13 cellular contexts compared by ENCODE assay signal in the genomic region with DNA sequence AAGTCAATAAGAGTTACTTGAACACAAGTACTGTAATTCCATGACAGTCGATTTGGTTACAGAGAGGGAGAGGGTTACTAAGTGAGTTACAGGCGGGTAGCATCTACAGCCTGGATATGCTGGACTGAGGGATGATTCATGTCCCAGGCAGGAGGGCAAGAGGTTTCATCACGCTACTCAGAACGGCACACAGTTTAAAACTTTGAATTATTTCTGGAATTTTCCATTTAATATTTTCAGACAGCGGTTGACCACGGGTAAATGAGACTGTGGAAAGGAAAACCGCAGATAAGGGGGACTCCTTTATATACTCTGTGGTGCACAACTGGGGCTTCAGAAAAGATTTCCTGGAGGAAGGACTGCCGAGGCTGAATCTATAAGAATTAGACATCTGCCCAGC. TPM values are rescaled to one million over a fixed set of nuclear protein-coding genes. Genes with fewer than 3 reads are reported as not detected.
DNase-seq lines count a peak whose midpoint lies in the region; ATAC-seq and TF ChIP-seq lines count a peak whose summit lies in the region.
"Had no signal": no experiment of that assay in that cellular context is flagged by ENCODE, and none has a peak within 500 bp of the region (broad histone marks: within the 10 kb centered on the region; RNA-seq: fewer than 3 reads in every experiment).

No MANE protein-coding gene starts in this region.

- TF ChIP-seq CTCF in Panc1 (IDR thresholded peaks at IDR 0.05): no peak
- TF ChIP-seq CTCF in osteoblast (IDR thresholded peaks at IDR 0.05; ENCODE audit: extremely low read depth, low read depth, low read length): no peak
- TF ChIP-seq CTCF in neural progenitor cell (IDR thresholded peaks at IDR 0.05): no peak

- CTCF ChIA-PET in Panc1 (lab: Charles Lee): no interaction called here
- CTCF ChIA-PET in activated CD4-positive, alpha-beta T cell treated with anti-CD3 and anti-CD28 coated beads, Interleukin-2, amount 10 ng/mL, durations not matched to agents 7 days and 5 days (lab: Charles Lee): no interaction called here

- H3K27ac Mint-ChIP-seq in activated CD4-positive, alpha-beta T cell treated with anti-CD3 and anti-CD28 coated beads, Interleukin-2, amount 10 ng/mL, durations not matched to agents 7 days and 5 days: no peak overlapping the region
- H3K27ac Mint-ChIP-seq in neural progenitor cell: no peak overlapping the region

- in situ Hi-C loops in Panc1 (cut with HindIII; ENCODE audit: low pct_unique_long_range_greater_than_20kb, low sequenced_read_pairs): no loop called here

- H3K9me3 Mint-ChIP-seq in activated CD4-positive, alpha-beta T cell treated with anti-CD3 and anti-CD28 coated beads, Interleukin-2, amount 10 ng/mL, durations not matched to agents 7 days and 5 days: no peaks in the 10 kb centered on the region
- no peaks in the 10 kb centered on the region for H3K9me3 Mint-ChIP-seq in neural progenitor cell
- H3K9me3 Mint-ChIP-seq: CD8-positive, alpha-beta T cell had no signal

- no peak overlapping the region for H2AFZ ChIP-seq in osteoblast (ENCODE audit: low read length)
- H2AFZ ChIP-seq in neural progenitor cell (replicated peaks): no peak overlapping the region

- no peaks in the 10 kb centered on the region for H3K9me3 ChIP-seq in Panc1 (ENCODE audit: control insufficient read depth, insufficient read depth, low read depth, low read length)
- no peaks in the 10 kb centered on the region for H3K9me3 ChIP-seq in osteoblast (ENCODE audit: low read depth, low read length)
- H3K9me3 ChIP-seq in neural progenitor cell (ENCODE audit: low read depth): no peaks in the 10 kb centered on the region

- H3K36me3 ChIP-seq in Panc1 (ENCODE audit: control insufficient read depth, insufficient read depth, low read length) (no peaks in the 10 kb centered on the region), osteoblast (ENCODE audit: insufficient read depth, low read length) (peaks cover 3% of the 10 kb centered on the region), neural progenitor cell (no peaks in the 10 kb centered on the region)

- no peak overlapping the region for H3K4me3 ChIP-seq in Panc1 (ENCODE audit: low read depth in 2 of 2, low read length in 2 of 2)
- no peak overlapping the region for H3K4me3 ChIP-seq in osteoblast (ENCODE audit: insufficient read depth, low read length)
- no peak overlapping the region for H3K4me3 ChIP-seq in neural progenitor cell
- H3K4me3 ChIP-seq: dorsolateral prefrontal cortex, SK-N-MC had no signal

- peaks cover 4% of the 10 kb centered on the region for H3K79me2 ChIP-seq in osteoblast (ENCODE audit: insufficient read depth, low read length)
- no peaks in the 10 kb centered on the region for H3K79me2 ChIP-seq in neural progenitor cell (ENCODE audit: low read depth)

- ATAC-seq in Panc1 (no peak), GM18519 (IDR thresholded peaks at IDR 0.05; ENCODE audit: low FRiP score, unreplicated experiment) (no peak)
- ATAC-seq: CD8-positive, alpha-beta T cell had no signal

- POLR2A ChIA-PET in Panc1 (lab: Charles Lee): no interaction called here
- POLR2A ChIA-PET in activated CD4-positive, alpha-beta T cell treated with anti-CD3 and anti-CD28 coated beads, Interleukin-2, amount 10 ng/mL, durations not matched to agents 7 days and 5 days (lab: Charles Lee): no interaction called here

- DNase-seq in Daoy (ENCODE audit: low read depth): peak; percentile 83
- DNase-seq in Panc1 (ENCODE audit: low read depth, low spot score): no peak
- peak; percentile 81 for DNase-seq in dedifferentiated amniotic fluid mesenchymal stem cell (ENCODE audit: extremely low spot score)
- DNase-seq in osteoblast (ENCODE audit: insufficient read length, low spot score, missing footprints): peak; percentile 91
- no peak for DNase-seq in epidermal melanocyte (ENCODE audit: insufficient read length, low spot score)
- no peak for DNase-seq in activated CD4-positive, alpha-beta T cell treated with anti-CD3 and anti-CD28 coated beads, Interleukin-2, amount 10 ng/mL, durations not matched to agents 7 days and 5 days
- no peak for DNase-seq in neural progenitor cell (ENCODE audit: low spot score)
- DNase-seq: activated CD4-positive, CD25-positive, alpha-beta regulatory T cell; CD8-positive, alpha-beta T cell; dorsolateral prefrontal cortex; NK-92 treated with Interleukin-12 subunit alpha and Interleukin-12 subunit beta, amount 100 ng/mL, for 24 hours had no signal

- H3K27me3 Mint-ChIP-seq in activated CD4-positive, alpha-beta T cell treated with anti-CD3 and anti-CD28 coated beads, Interleukin-2, amount 10 ng/mL, durations not matched to agents 7 days and 5 days: no peaks in the 10 kb centered on the region
- H3K27me3 Mint-ChIP-seq in neural progenitor cell (ENCODE audit: insufficient read depth, low read depth): peaks cover 3% of the 10 kb centered on the region

- intact Hi-C loops in Panc1 (cut with micrococcal nuclease; ENCODE audit: unreplicated experiment): no loop called here

- H3K27ac ChIP-seq in Panc1 (ENCODE audit: low read length) (no peak overlapping the region), osteoblast (ENCODE audit: low read depth, low read length) (peak overlapping the region; percentile 70), neural progenitor cell (no peak overlapping the region)
- H3K27ac ChIP-seq: dorsolateral prefrontal cortex, SK-N-MC had no signal

- peaks cover 5% of the 10 kb centered on the region for H3K36me3 Mint-ChIP-seq in activated CD4-positive, alpha-beta T cell treated with anti-CD3 and anti-CD28 coated beads, Interleukin-2, amount 10 ng/mL, durations not matched to agents 7 days and 5 days (ENCODE audit: low read depth)
- no peaks in the 10 kb centered on the region for H3K36me3 Mint-ChIP-seq in neural progenitor cell
- H3K36me3 Mint-ChIP-seq: CD8-positive, alpha-beta T cell had no signal

- TSS peak; percentile 8 for BruUV-seq in Panc1 (replicated peaks; lab: Mats Ljungman, UMichigan)

- no peak overlapping the region for H3K9ac ChIP-seq in neural progenitor cell

- H3K4me1 Mint-ChIP-seq in activated CD4-positive, alpha-beta T cell treated with anti-CD3 and anti-CD28 coated beads, Interleukin-2, amount 10 ng/mL, durations not matched to agents 7 days and 5 days: peaks cover 47% of the 10 kb centered on the region
- peaks cover 43% of the 10 kb centered on the region for H3K4me1 Mint-ChIP-seq in neural progenitor cell

- H3K4me2 ChIP-seq in osteoblast (ENCODE audit: insufficient read depth, low read length) (peak overlapping the region; percentile 66), neural progenitor cell (no peak overlapping the region)

- H3K4me1 ChIP-seq in Panc1 (ENCODE audit: control insufficient read depth, insufficient read depth, low read length) (no peaks in the 10 kb centered on the region), osteoblast (ENCODE audit: insufficient read depth, low read length) (peaks cover 21% of the 10 kb centered on the region), neural progenitor cell (peaks cover 30% of the 10 kb centered on the region)

- H3F3A ChIP-seq in neural progenitor cell (ENCODE audit: low read depth): peaks cover 6% of the 10 kb centered on the region

- no peak overlapping the region for H3K4me3 Mint-ChIP-seq in activated CD4-positive, alpha-beta T cell treated with anti-CD3 and anti-CD28 coated beads, Interleukin-2, amount 10 ng/mL, durations not matched to agents 7 days and 5 days
- no peak overlapping the region for H3K4me3 Mint-ChIP-seq in neural progenitor cell
- H3K4me3 Mint-ChIP-seq: CD8-positive, alpha-beta T cell had no signal

- H3K27me3 ChIP-seq in Panc1 (ENCODE audit: control insufficient read depth, insufficient read depth, low read length): no peaks in the 10 kb centered on the region
- H3K27me3 ChIP-seq in osteoblast (ENCODE audit: insufficient read depth, low read length): no peaks in the 10 kb centered on the region
- H3K27me3 ChIP-seq in neural progenitor cell: no peaks in the 10 kb centered on the region
- H3K27me3 ChIP-seq: dorsolateral prefrontal cortex had no signal

- H4K20me1 ChIP-seq in osteoblast (ENCODE audit: insufficient read depth, low read length) (peaks cover 35% of the 10 kb centered on the region), neural progenitor cell (ENCODE audit: low read depth) (peaks cover 3% of the 10 kb centered on the region)

RNA-seq across cellular contexts. Expression of a gene that starts 25.7 kb away (rescaled TPM):
- total RNA-seq in Daoy (2014; rRNA removed; shearing (Covaris generic)): 0.51 and 1.4 TPM in 2 replicates
- not detected for total RNA-seq in Panc1 (2021; ENCODE audit: unreplicated experiment)
- polyA plus RNA-seq in Panc1 (2012; ENCODE audit: insufficient read length): not detected
- total RNA-seq in osteoblast: 0.29 and 0.72 TPM in 2 replicates
- not detected for total RNA-seq in activated CD4-positive, alpha-beta T cell treated with anti-CD3 and anti-CD28 coated beads, Interleukin-2, amount 10 ng/mL, durations not matched to agents 7 days and 5 days
- 19.8 and 26.9 TPM in 2 replicates for total RNA-seq in neural progenitor cell (ENCODE audit: low replicate concordance)

Comparison
In these comparisons a context has a peak if more than half of its experiments do, and no peak if none do; other contexts are left out.
1. DNase-seq: peak in Daoy (single experiment), dedifferentiated amniotic fluid mesenchymal stem cell (single experiment) and osteoblast (single experiment); none in Panc1 (single experiment), epidermal melanocyte (single experiment), activated CD4-positive, alpha-beta T cell treated with anti-CD3 and anti-CD28 coated beads, Interleukin-2, amount 10 ng/mL, durations not matched to agents 7 days and 5 days (single experiment) and neural progenitor cell (single experiment).